Comparison of ENCODE assay signal across 1 cellular context in the genomic region with DNA sequence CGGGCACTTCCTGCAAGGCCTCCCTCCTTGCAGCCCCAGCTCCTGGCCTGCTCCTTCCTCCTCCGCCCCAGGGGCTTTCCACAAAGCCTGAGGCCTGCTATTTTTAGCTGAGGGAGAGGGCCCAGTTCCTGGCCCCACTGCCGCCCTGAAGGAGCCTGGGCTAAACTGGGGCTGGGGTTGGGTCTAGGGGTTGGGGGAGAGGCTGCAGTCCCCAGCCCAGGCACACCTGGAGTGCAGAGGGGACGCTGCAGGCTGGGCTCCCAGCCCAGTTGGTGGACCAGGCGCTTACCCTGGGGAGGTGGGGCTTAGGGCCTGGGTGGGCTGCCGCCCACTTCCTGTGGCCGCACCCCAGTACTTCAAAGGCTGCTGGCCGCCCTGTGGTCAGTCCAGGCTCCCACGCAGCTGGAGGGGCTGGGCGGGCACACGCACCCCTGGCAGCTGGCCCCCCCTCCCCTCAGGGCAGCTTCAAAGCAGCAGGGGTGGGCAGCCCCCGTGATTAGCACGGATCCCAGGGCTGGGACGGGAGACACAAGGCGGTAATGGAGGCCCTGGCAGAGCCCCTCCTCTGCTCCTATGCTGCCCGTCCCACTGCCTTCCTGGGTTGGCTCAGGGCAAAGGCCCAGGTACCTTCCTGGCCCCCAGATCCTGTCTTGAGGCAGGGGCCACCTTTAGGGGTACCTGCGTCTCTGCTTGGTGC.
TF ChIP-seq lines count a peak whose summit lies in the region.

No MANE protein-coding gene starts in this region.

TF ChIP-seq in GM12878, 131 proteins besides CTCF, POLR2A, EP300 and RAD21 (continued from another document):
- TF ChIP-seq, protein P1, sequence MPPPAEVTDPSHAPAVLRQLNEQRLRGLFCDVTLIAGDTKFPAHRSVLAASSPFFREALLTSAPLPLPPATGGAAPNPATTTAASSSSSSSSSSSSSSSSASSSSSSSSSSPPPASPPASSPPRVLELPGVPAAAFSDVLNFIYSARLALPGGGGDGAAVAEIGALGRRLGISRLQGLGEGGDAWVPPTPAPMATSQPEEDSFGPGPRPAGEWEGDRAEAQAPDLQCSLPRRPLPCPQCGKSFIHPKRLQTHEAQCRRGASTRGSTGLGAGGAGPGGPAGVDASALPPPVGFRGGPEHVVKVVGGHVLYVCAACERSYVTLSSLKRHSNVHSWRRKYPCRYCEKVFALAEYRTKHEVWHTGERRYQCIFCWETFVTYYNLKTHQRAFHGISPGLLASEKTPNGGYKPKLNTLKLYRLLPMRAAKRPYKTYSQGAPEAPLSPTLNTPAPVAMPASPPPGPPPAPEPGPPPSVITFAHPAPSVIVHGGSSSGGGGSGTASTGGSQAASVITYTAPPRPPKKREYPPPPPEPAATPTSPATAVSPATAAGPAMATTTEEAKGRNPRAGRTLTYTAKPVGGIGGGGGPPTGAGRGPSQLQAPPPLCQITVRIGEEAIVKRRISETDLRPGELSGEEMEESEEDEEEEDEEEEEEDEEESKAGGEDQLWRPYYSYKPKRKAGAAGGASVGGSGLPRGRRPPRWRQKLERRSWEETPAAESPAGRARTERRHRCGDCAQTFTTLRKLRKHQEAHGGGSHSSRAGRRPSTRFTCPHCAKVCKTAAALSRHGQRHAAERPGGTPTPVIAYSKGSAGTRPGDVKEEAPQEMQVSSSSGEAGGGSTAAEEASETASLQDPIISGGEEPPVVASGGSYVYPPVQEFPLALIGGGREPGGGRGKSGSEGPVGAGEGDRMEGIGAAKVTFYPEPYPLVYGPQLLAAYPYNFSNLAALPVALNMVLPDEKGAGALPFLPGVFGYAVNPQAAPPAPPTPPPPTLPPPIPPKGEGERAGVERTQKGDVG (CRISPR knock-in tag; IDR thresholded peaks at IDR 0.05) = no peak
- TF ChIP-seq FOXM1 (IDR thresholded peaks at IDR 0.05; ENCODE audit: low read depth, low read length) (no peak), MTA2 (IDR thresholded peaks at IDR 0.05; ENCODE audit: low read depth) (peak; percentile 34; the same call in 1 of the 2 replicates)
- TF ChIP-seq, protein P2, sequence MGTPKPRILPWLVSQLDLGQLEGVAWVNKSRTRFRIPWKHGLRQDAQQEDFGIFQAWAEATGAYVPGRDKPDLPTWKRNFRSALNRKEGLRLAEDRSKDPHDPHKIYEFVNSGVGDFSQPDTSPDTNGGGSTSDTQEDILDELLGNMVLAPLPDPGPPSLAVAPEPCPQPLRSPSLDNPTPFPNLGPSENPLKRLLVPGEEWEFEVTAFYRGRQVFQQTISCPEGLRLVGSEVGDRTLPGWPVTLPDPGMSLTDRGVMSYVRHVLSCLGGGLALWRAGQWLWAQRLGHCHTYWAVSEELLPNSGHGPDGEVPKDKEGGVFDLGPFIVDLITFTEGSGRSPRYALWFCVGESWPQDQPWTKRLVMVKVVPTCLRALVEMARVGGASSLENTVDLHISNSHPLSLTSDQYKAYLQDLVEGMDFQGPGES (IDR thresholded peaks at IDR 0.05) = no peak
- TF ChIP-seq, protein P3, sequence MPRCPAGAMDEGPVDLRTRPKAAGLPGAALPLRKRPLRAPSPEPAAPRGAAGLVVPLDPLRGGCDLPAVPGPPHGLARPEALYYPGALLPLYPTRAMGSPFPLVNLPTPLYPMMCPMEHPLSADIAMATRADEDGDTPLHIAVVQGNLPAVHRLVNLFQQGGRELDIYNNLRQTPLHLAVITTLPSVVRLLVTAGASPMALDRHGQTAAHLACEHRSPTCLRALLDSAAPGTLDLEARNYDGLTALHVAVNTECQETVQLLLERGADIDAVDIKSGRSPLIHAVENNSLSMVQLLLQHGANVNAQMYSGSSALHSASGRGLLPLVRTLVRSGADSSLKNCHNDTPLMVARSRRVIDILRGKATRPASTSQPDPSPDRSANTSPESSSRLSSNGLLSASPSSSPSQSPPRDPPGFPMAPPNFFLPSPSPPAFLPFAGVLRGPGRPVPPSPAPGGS (IDR thresholded peaks at IDR 0.05; ENCODE audit: borderline replicate concordance, insufficient read depth, low read depth, low read length, poor library complexity, severe bottlenecking) = no peak
TF ChIP-seq in GM12878: peak in this region for 23.
